Comparison of ENCODE assay signal across 2 cellular contexts in genomic region chr2:239531456-239532304, GRCh38.
TF ChIP-seq lines count a peak whose summit lies in the region.

No MANE protein-coding gene starts in this region.

TF ChIP-seq in HCT116, 20 proteins besides CTCF, POLR2A, EP300 and RAD21:
- TF ChIP-seq MAX (IDR thresholded peaks at IDR 0.05) (no peak), POLR2AphosphoS5 (IDR thresholded peaks at IDR 0.05; ENCODE audit: low read depth, low read length) (no peak)
TF ChIP-seq in HCT116: peak in this region for 0.

TF ChIP-seq in H1, 55 proteins besides CTCF, POLR2A, EP300 and RAD21:
- TF ChIP-seq E2F6 (IDR thresholded peaks at IDR 0.05) (no peak), EZH2 (IDR thresholded peaks at IDR 0.05; ENCODE audit: low read depth, low read length, severe bottlenecking) (no peak), KDM4A (IDR thresholded peaks at IDR 0.05; ENCODE audit: low read depth, low read length, severe bottlenecking) (no peak), KDM1A (IDR thresholded peaks at IDR 0.05; ENCODE audit: borderline replicate concordance, low read length) (no peak), TAF1 (IDR thresholded peaks at IDR 0.05; ENCODE audit: low read depth, low read length) (no peak), SAP30 (IDR thresholded peaks at IDR 0.05; ENCODE audit: insufficient read depth, insufficient replicate concordance, low read length) (no peak), MAFK (IDR thresholded peaks at IDR 0.05; ENCODE audit: low read depth, low read length) (no peak), NANOG (IDR thresholded peaks at IDR 0.05; ENCODE audit: insufficient read depth, low read depth, low read length, poor library complexity, severe bottlenecking) (no peak), BACH1 (IDR thresholded peaks at IDR 0.05; ENCODE audit: low read length) (no peak), CREB1 (IDR thresholded peaks at IDR 0.05) (no peak), HDAC2 (IDR thresholded peaks at IDR 0.05; ENCODE audit: borderline replicate concordance in 1 of 2, low read depth in 2 of 2, low read length in 2 of 2) (no peak), GTF2F1 (IDR thresholded peaks at IDR 0.05; ENCODE audit: borderline replicate concordance, low read depth, low read length) (no peak), RXRA (IDR thresholded peaks at IDR 0.05; ENCODE audit: insufficient read depth, low read depth, low read length) (no peak), CHD2 (IDR thresholded peaks at IDR 0.05; ENCODE audit: low read length) (no peak), EGR1 (IDR thresholded peaks at IDR 0.05; ENCODE audit: borderline replicate concordance, low read depth, low read length) (no peak), RNF2 (IDR thresholded peaks at IDR 0.05; ENCODE audit: borderline replicate concordance, low read depth, low read length, missing control alignments, poor library complexity, severe bottlenecking) (no peak), ATF2 (IDR thresholded peaks at IDR 0.05; ENCODE audit: low read length) (no peak), SRF (IDR thresholded peaks at IDR 0.05; ENCODE audit: low read depth, low read length) (no peak), ZNF274 (IDR thresholded peaks at IDR 0.05; ENCODE audit: borderline replicate concordance, extremely low read depth, low read length) (no peak), TBP (IDR thresholded peaks at IDR 0.05; ENCODE audit: low read depth, low read length) (no peak)
